21 cellular contexts compared by ENCODE assay signal in the genomic region with DNA sequence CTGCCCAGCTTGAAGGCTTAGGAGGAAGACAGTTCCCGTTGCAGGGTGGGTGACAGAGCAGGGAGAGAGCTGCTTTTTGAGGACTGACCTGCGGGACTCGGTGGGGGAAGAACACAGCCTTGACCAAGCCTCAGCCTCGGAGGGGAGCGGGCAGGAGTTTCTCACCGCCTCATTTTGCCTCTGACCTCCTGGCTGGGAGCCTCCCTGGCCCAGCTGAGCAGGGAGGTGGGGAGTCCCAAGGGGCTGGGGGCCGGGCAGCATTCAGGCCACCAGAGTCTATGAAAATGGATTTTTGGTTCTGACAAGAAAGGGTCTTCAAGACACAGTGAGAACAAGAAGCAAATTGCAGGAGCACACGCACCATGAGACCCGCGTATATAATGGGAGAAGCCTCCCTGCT. TPM values are rescaled to one million over a fixed set of nuclear protein-coding genes. Genes with fewer than 3 reads are reported as not detected.
DNase-seq lines count a peak whose midpoint lies in the region; ATAC-seq, FAIRE-seq and TF ChIP-seq lines count a peak whose summit lies in the region.
"Had no signal": no experiment of that assay in that cellular context is flagged by ENCODE, and none has a peak within 500 bp of the region (broad histone marks: within the 10 kb centered on the region; RNA-seq: fewer than 3 reads in every experiment).

No MANE protein-coding gene starts in this region.

- H3K9me3 ChIP-seq in kidney (ENCODE audit: control insufficient read depth in 1 of 2, low read length in 2 of 2): no peaks in the 10 kb centered on the region
- no peaks in the 10 kb centered on the region for H3K9me3 ChIP-seq in neuronal stem cell (replicated peaks in 1 of 2; ENCODE audit: control insufficient read depth in 2 of 2, insufficient read depth in 1 of 2, low read depth in 1 of 2, low read length in 2 of 2)
- no peaks in the 10 kb centered on the region for H3K9me3 ChIP-seq in CD4-positive, alpha-beta T cell (ENCODE audit: control insufficient read depth, low read length)
- H3K9me3 ChIP-seq: BE2C, Caco-2 had no signal

- H3K4me3 ChIP-seq in kidney (ENCODE audit: low read length in 2 of 2): no peak overlapping the region
- no peak overlapping the region for H3K4me3 ChIP-seq in neuronal stem cell (ENCODE audit: low read length in 2 of 2)
- H3K4me3 ChIP-seq: GM23338 had no signal

- no peak overlapping the region for H3K27ac Mint-ChIP-seq in CD4-positive, alpha-beta T cell
- H3K27ac Mint-ChIP-seq in activated T-cell treated with anti-CD3 and anti-CD28 coated beads, Interleukin-2, amount 50 U/mL, for 24 hours: no peak overlapping the region
- H3K27ac Mint-ChIP-seq: GM23338 had no signal

- H3K4me2 ChIP-seq in neuronal stem cell (ENCODE audit: insufficient read depth, low read length, poor library complexity, severe bottlenecking): no peak overlapping the region
- H3K4me2 ChIP-seq: GM23338 had no signal

- no peak for FAIRE-seq in kidney (lab: Jason Lieb, UNC)
- FAIRE-seq: A204.1, D721Med, G401.6, GM12892, GM18507, H54, HepG2 had no signal

- H3K27ac ChIP-seq in RWPE1 (peak overlapping the region; percentile 34), kidney (ENCODE audit: low read depth in 2 of 2, low read length in 2 of 2) (no peak overlapping the region), neuronal stem cell (replicated peaks; ENCODE audit: low read length) (no peak overlapping the region)
- H3K27ac ChIP-seq in CD4-positive, alpha-beta T cell (ENCODE audit: low read depth, low read length): no peak overlapping the region

- H3K9ac ChIP-seq in kidney (ENCODE audit: low read length in 2 of 2) (no peak overlapping the region), neuronal stem cell (ENCODE audit: low read depth, low read length, poor library complexity) (no peak overlapping the region)

- H4K91ac ChIP-seq in neuronal stem cell (ENCODE audit: low read depth, low read length, poor library complexity): no peak overlapping the region

- no peak overlapping the region for H2BK12ac ChIP-seq in neuronal stem cell (ENCODE audit: low read length)

- CTCF ChIA-PET in RWPE1 (lab: Yijun Ruan, JAX): no interaction called here
- CTCF ChIA-PET in CD4-positive, alpha-beta T cell (lab: Charles Lee): no interaction called here

- H3K4me1 Mint-ChIP-seq in CD4-positive, alpha-beta T cell (ENCODE audit: low read depth): peaks cover 10% of the 10 kb centered on the region
- H3K4me1 Mint-ChIP-seq in activated T-cell treated with anti-CD3 and anti-CD28 coated beads, Interleukin-2, amount 50 U/mL, for 24 hours (ENCODE audit: low read depth): peaks cover 9% of the 10 kb centered on the region

- H3K4me3 Mint-ChIP-seq in CD4-positive, alpha-beta T cell: no peak overlapping the region
- H3K4me3 Mint-ChIP-seq in activated T-cell treated with anti-CD3 and anti-CD28 coated beads, Interleukin-2, amount 50 U/mL, for 24 hours: no peak overlapping the region
- H3K4me3 Mint-ChIP-seq: CD4-positive, CD25-positive, alpha-beta regulatory T cell; GM23338 had no signal

- H2AFZ ChIP-seq in neuronal stem cell (ENCODE audit: low read length): no peak overlapping the region

- peaks cover 1% of the 10 kb centered on the region for H3K79me1 ChIP-seq in neuronal stem cell (ENCODE audit: low read depth, low read length)

- H3K36me3 ChIP-seq in kidney (ENCODE audit: control insufficient read depth in 1 of 2, insufficient read depth in 2 of 2, low read length in 2 of 2) (no peaks in the 10 kb centered on the region), neuronal stem cell (replicated peaks in 1 of 2; ENCODE audit: control insufficient read depth in 2 of 2, insufficient read depth in 2 of 2, low read length in 2 of 2) (no peaks in the 10 kb centered on the region)
- H3K36me3 ChIP-seq: BE2C had no signal

- H2BK15ac ChIP-seq in neuronal stem cell (ENCODE audit: low read length): peak overlapping the region; percentile 22

- no peak overlapping the region for H3K14ac ChIP-seq in neuronal stem cell (ENCODE audit: low read length)

- DNase-seq in RWPE1 (ENCODE audit: low spot score): no peak
- DNase-seq in kidney: peak; percentile 45
- no peak for DNase-seq in neuronal stem cell (ENCODE audit: low spot score)
- DNase-seq in CD4-positive, alpha-beta T cell: no peak
- DNase-seq in NCI-H187 (lab: John Stamatoyannopoulos, UW): no peak
- DNase-seq in activated T-cell treated with anti-CD3 and anti-CD28 coated beads, Interleukin-2, amount 50 U/mL, for 24 hours: no peak
- DNase-seq: ACHN; BE2C; C1 segment of cervical spinal cord; Caco-2; CD4-positive, CD25-positive, alpha-beta regulatory T cell had no signal

- no peak overlapping the region for H3K4ac ChIP-seq in neuronal stem cell (ENCODE audit: low read length)

- POLR2A ChIA-PET in RWPE1 (lab: Yijun Ruan, JAX; ENCODE audit: low non-redundant PET): no interaction called here
- POLR2A ChIA-PET in CD4-positive, alpha-beta T cell (lab: Charles Lee): no interaction called here

- no peak overlapping the region for H2BK5ac ChIP-seq in neuronal stem cell (ENCODE audit: low read length)

- intact Hi-C loops in kidney (cut with DNase I): no loop called here
- intact Hi-C loops in CD4-positive, alpha-beta T cell (cut with DNase I, micrococcal nuclease): no loop called here

- TF ChIP-seq CTCF in RWPE1 (conservative IDR thresholded peaks at IDR 0.05; ENCODE audit: low read depth): no peak
- TF ChIP-seq CTCF in kidney (IDR thresholded peaks at IDR 0.05; ENCODE audit: borderline replicate concordance, extremely low read depth, insufficient read depth): no peak
- TF ChIP-seq CTCF in CD4-positive, alpha-beta T cell (IDR thresholded peaks at IDR 0.05): no peak

- H3K27me3 Mint-ChIP-seq in CD4-positive, alpha-beta T cell: no peaks in the 10 kb centered on the region
- no peaks in the 10 kb centered on the region for H3K27me3 Mint-ChIP-seq in activated T-cell treated with anti-CD3 and anti-CD28 coated beads, Interleukin-2, amount 50 U/mL, for 24 hours

- H3K9me3 Mint-ChIP-seq in CD4-positive, alpha-beta T cell: no peaks in the 10 kb centered on the region
- no peaks in the 10 kb centered on the region for H3K9me3 Mint-ChIP-seq in activated T-cell treated with anti-CD3 and anti-CD28 coated beads, Interleukin-2, amount 50 U/mL, for 24 hours
- H3K9me3 Mint-ChIP-seq: CD4-positive, CD25-positive, alpha-beta regulatory T cell; GM23338 had no signal

- H2BK120ac ChIP-seq in neuronal stem cell (ENCODE audit: low read depth, low read length): no peak overlapping the region

- peak overlapping the region; percentile 18 for H3K18ac ChIP-seq in neuronal stem cell (ENCODE audit: low read length)

- no peak for ATAC-seq in GM18519 (IDR thresholded peaks at IDR 0.05; ENCODE audit: low FRiP score, unreplicated experiment)
- ATAC-seq in CD4-positive, alpha-beta T cell (ENCODE audit: poor library complexity): no peak
- ATAC-seq: GM23338, HCT116 had no signal

- H4K8ac ChIP-seq in neuronal stem cell (ENCODE audit: low read depth, low read length): no peak overlapping the region

- H3K27me3 ChIP-seq in neuronal stem cell (ENCODE audit: control insufficient read depth in 3 of 3, insufficient read depth in 3 of 3, low read depth in 1 of 3, low read length in 3 of 3): peaks cover 0 to 4% (median 0%) of the 10 kb centered on the region in 3 experiments
- H3K27me3 ChIP-seq in CD4-positive, alpha-beta T cell (ENCODE audit: control insufficient read depth, insufficient read depth, low read length): no peaks in the 10 kb centered on the region
- H3K27me3 ChIP-seq: BE2C had no signal

- H3K4me1 ChIP-seq in kidney (ENCODE audit: control insufficient read depth in 1 of 2, insufficient read depth in 1 of 2, low read depth in 1 of 2, low read length in 2 of 2) (no peaks in the 10 kb centered on the region), neuronal stem cell (ENCODE audit: control insufficient read depth in 2 of 2, insufficient read depth in 1 of 2, low read depth in 1 of 2, low read length in 2 of 2) (peaks cover 16% of the 10 kb centered on the region in 2 donors)
- H3K4me1 ChIP-seq: BE2C had no signal

- H3K23ac ChIP-seq in neuronal stem cell (ENCODE audit: low read depth, low read length, poor library complexity): no peak overlapping the region

- no CpG with 5 or more reads among the region's 10 CpGs for WGBS in neuronal stem cell (ENCODE audit: extremely low coverage in 2 of 2, insufficient read length in 2 of 2, insufficient replicate concordance in 1 of 2), 2 donors

- H3K36me3 Mint-ChIP-seq in CD4-positive, alpha-beta T cell (ENCODE audit: low read depth): no peaks in the 10 kb centered on the region
- H3K36me3 Mint-ChIP-seq in activated T-cell treated with anti-CD3 and anti-CD28 coated beads, Interleukin-2, amount 50 U/mL, for 24 hours (ENCODE audit: low read depth): no peaks in the 10 kb centered on the region
- H3K36me3 Mint-ChIP-seq: CD4-positive, CD25-positive, alpha-beta regulatory T cell had no signal

- no peak overlapping the region for H2AK5ac ChIP-seq in neuronal stem cell (ENCODE audit: low read depth, low read length)

RNA-seq across cellular contexts. Expression of a gene that starts 51.3 kb away (rescaled TPM):
- 32.6 TPM for total RNA-seq in kidney
- polyA plus RNA-seq in kidney (ENCODE audit: insufficient read depth, low read depth, low replicate concordance): 17.3 TPM
- 0.57 TPM for polyA plus RNA-seq in neuronal stem cell (2013, experiment 1 of 2)
- polyA plus RNA-seq in neuronal stem cell (2013, experiment 2 of 2): 0.79 TPM
- 100 to 1,000 TPM; 244 to 254 TPM for total RNA-seq in CD4-positive, alpha-beta T cell
